In genomic region chr17:14522795-14523387, GRCh38 we compare ENCODE assay signal across 32 cellular contexts.
"Had no signal": no experiment of that assay in that cellular context is flagged by ENCODE, and none has a peak within 500 bp of the region (broad histone marks: within the 10 kb centered on the region; RNA-seq: fewer than 3 reads in every experiment).

No MANE protein-coding gene starts in this region.

- H3K9ac ChIP-seq: SK-N-SH had no signal

- H3K36me3 ChIP-seq: ascending aorta, Peyer's patch, SJSA1 had no signal

- H3K4me3 Mint-ChIP-seq: activated CD4-positive, alpha-beta T cell treated with anti-CD3 and anti-CD28 coated beads for 36 hours; activated CD4-positive, alpha-beta T cell treated with anti-CD3 and anti-CD28 coated beads, Interleukin-2, amount 10 ng/mL, durations not matched to agents 7 days and 5 days; activated CD8-positive, alpha-beta T cell treated with anti-CD3 and anti-CD28 coated beads, Interleukin-2, amount 10 ng/mL, durations not matched to agents 7 days and 5 days; activated naive CD4-positive, alpha-beta T cell treated with anti-CD3 and anti-CD28 coated beads, Interleukin-2, amount 50 U/mL, for 24 hours; activated naive CD8-positive, alpha-beta T cell treated with anti-CD3 and anti-CD28 coated beads, Interleukin-2, amount 10 ng/mL, durations not matched to agents 7 days and 5 days; activated T-cell treated with anti-CD3 and anti-CD28 coated beads, Interleukin-2, amount 50 U/mL, for 24 hours; T-cell had no signal

- H3K4me2 ChIP-seq: SK-N-SH had no signal

- H3K9me3 Mint-ChIP-seq: activated naive CD4-positive, alpha-beta T cell treated with anti-CD3 and anti-CD28 coated beads, Interleukin-2, amount 50 U/mL, for 24 hours; activated naive CD8-positive, alpha-beta T cell treated with anti-CD3 and anti-CD28 coated beads, Interleukin-2, amount 10 ng/mL, durations not matched to agents 7 days and 5 days; activated T-cell treated with anti-CD3 and anti-CD28 coated beads, Interleukin-2, amount 50 U/mL, for 24 hours; activated T-helper 2 cell treated with anti-CD3 and anti-CD28 coated beads, Interferon-gamma antibody, Interleukin-2, Interleukin-4, amounts not matched to agents 10 μg/mL and 5 μg/mL and 100 μg/mL, durations not matched to agents 14 hours and 24 hours and 36 hours had no signal

- H3K36me3 Mint-ChIP-seq: activated naive CD4-positive, alpha-beta T cell treated with anti-CD3 and anti-CD28 coated beads, Interleukin-2, amount 50 U/mL, for 24 hours; activated naive CD8-positive, alpha-beta T cell treated with anti-CD3 and anti-CD28 coated beads, Interleukin-2, amount 10 ng/mL, durations not matched to agents 7 days and 5 days; T-cell had no signal

- H3K4me1 ChIP-seq: ascending aorta, Peyer's patch, SJSA1 had no signal

- H3K27ac ChIP-seq: ascending aorta, Peyer's patch, SJSA1 had no signal

- DNase-seq: activated CD4-positive, alpha-beta T cell treated with anti-CD3 and anti-CD28 coated beads for 36 hours; activated CD4-positive, alpha-beta T cell treated with anti-CD3 and anti-CD28 coated beads, Interleukin-2, amount 10 ng/mL, durations not matched to agents 7 days and 5 days; activated CD4-positive, alpha-beta T cell treated with anti-CD3 and anti-CD28 coated beads, Interleukin-2, amount 50 U/mL, for 48 hours; activated CD8-positive, alpha-beta T cell treated with anti-CD3 and anti-CD28 coated beads, Interleukin-2, amount 10 ng/mL, durations not matched to agents 7 days and 5 days; activated gamma-delta T cell; activated naive CD4-positive, alpha-beta T cell treated with Interleukin-2 at 50 U/mL for 16 hours; activated naive CD8-positive, alpha-beta T cell treated with anti-CD3 and anti-CD28 coated beads, Interleukin-2, amount 10 ng/mL, durations not matched to agents 7 days and 5 days; activated T-cell treated with anti-CD3 and anti-CD28 coated beads, Interleukin-2, amount 50 U/mL, for 24 hours; amygdala; NCI-H1092 treated with DMSO at 0.1 percent for 48 hours; NCI-H1417; NCI-H146; NCI-H187; NCI-H2029 treated with DMSO at 0.1 percent for 48 hours; NCI-H2107; NCI-H2171 treated with DMSO at 0.1 percent for 48 hours; NCI-H2227 treated with DMSO at 0.1 percent for 48 hours; NCI-H446 treated with DMSO at 0.1 percent for 48 hours; NCI-H524; PC-3; Peyer's patch; RPMI8226; SHP77 treated with DMSO at 0.1 percent for 48 hours; SK-N-SH; T-cell; T-helper 2 cell; T-helper 9 cell had no signal

- H3K4me3 ChIP-seq: ascending aorta, Peyer's patch, SJSA1 had no signal

- H3K9me3 ChIP-seq: ascending aorta, Peyer's patch, SJSA1, SK-N-SH had no signal

- H3K27me3 ChIP-seq: ascending aorta, Peyer's patch, SJSA1 had no signal

- H3K27ac Mint-ChIP-seq: activated CD4-positive, alpha-beta T cell treated with anti-CD3 and anti-CD28 coated beads for 36 hours; activated CD4-positive, alpha-beta T cell treated with anti-CD3 and anti-CD28 coated beads, Interleukin-2, amount 10 ng/mL, durations not matched to agents 7 days and 5 days; activated CD8-positive, alpha-beta T cell treated with anti-CD3 and anti-CD28 coated beads, Interleukin-2, amount 10 ng/mL, durations not matched to agents 7 days and 5 days; activated naive CD4-positive, alpha-beta T cell treated with anti-CD3 and anti-CD28 coated beads, Interleukin-2, amount 50 U/mL, for 24 hours; activated naive CD8-positive, alpha-beta T cell treated with anti-CD3 and anti-CD28 coated beads, Interleukin-2, amount 10 ng/mL, durations not matched to agents 7 days and 5 days; activated T-cell treated with anti-CD3 and anti-CD28 coated beads, Interleukin-2, amount 50 U/mL, for 24 hours; activated T-helper 2 cell treated with anti-CD3 and anti-CD28 coated beads, Interferon-gamma antibody, Interleukin-2, Interleukin-4, amounts not matched to agents 10 μg/mL and 5 μg/mL and 100 μg/mL, durations not matched to agents 14 hours and 24 hours and 36 hours; T-cell had no signal

- ATAC-seq: activated CD4-positive, alpha-beta T cell treated with anti-CD3 and anti-CD28 coated beads for 36 hours; activated CD4-positive, CD25-positive, alpha-beta regulatory T cell treated with anti-CD3 and anti-CD28 coated beads, Interleukin-2, amount 50 U/mL, for 24 hours; activated CD8-positive, alpha-beta T cell treated with anti-CD3 and anti-CD28 coated beads, Interleukin-2, amount 10 ng/mL, durations not matched to agents 7 days and 5 days; PC-3; T-cell had no signal

- H3K27me3 Mint-ChIP-seq: activated CD4-positive, alpha-beta T cell treated with anti-CD3 and anti-CD28 coated beads for 36 hours; activated CD4-positive, alpha-beta T cell treated with anti-CD3 and anti-CD28 coated beads, Interleukin-2, amount 10 ng/mL, durations not matched to agents 7 days and 5 days; activated naive CD4-positive, alpha-beta T cell treated with anti-CD3 and anti-CD28 coated beads, Interleukin-2, amount 50 U/mL, for 24 hours; activated T-cell treated with anti-CD3 and anti-CD28 coated beads, Interleukin-2, amount 50 U/mL, for 24 hours had no signal
